ENCODE assay signal across 1 cellular context in genomic region chr12:17802657-17803641, GRCh38.
A peak's percentile ranks its signal among the peaks of the same experiment; 100 is the strongest.
TF ChIP-seq lines count a peak whose summit lies in the region.

No MANE protein-coding gene starts in this region.

TF ChIP-seq in HepG2, 621 proteins besides CTCF, POLR2A, EP300 and RAD21 (continued from another document):
- TF ChIP-seq, protein P1, sequence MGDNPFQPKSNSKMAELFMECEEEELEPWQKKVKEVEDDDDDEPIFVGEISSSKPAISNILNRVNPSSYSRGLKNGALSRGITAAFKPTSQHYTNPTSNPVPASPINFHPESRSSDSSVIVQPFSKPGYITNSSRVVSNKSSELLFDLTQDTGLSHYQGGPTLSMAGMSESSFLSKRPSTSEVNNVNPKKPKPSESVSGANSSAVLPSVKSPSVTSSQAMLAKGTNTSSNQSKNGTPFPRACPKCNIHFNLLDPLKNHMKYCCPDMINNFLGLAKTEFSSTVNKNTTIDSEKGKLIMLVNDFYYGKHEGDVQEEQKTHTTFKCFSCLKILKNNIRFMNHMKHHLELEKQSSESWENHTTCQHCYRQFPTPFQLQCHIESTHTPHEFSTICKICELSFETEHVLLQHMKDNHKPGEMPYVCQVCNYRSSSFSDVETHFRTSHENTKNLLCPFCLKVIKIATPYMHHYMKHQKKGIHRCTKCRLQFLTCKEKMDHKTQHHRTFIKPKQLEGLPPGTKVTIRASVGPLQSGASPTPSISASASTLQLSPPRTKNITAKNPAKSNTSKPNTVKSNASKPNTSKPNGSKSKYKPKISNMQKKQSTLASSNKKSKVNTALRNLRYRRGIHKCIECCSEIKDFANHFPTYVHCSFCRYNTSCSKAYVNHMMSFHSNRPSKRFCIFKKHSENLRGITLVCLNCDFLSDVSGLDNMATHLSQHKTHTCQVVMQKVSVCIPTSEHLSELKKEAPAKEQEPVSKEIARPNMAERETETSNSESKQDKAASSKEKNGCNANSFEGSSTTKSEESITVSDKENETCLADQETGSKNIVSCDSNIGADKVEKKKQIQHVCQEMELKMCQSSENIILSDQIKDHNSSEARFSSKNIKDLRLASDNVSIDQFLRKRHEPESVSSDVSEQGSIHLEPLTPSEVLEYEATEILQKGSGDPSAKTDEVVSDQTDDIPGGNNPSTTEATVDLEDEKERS (CRISPR knock-in tag; IDR thresholded peaks at IDR 0.05), result no peak
- TF ChIP-seq, protein P2, sequence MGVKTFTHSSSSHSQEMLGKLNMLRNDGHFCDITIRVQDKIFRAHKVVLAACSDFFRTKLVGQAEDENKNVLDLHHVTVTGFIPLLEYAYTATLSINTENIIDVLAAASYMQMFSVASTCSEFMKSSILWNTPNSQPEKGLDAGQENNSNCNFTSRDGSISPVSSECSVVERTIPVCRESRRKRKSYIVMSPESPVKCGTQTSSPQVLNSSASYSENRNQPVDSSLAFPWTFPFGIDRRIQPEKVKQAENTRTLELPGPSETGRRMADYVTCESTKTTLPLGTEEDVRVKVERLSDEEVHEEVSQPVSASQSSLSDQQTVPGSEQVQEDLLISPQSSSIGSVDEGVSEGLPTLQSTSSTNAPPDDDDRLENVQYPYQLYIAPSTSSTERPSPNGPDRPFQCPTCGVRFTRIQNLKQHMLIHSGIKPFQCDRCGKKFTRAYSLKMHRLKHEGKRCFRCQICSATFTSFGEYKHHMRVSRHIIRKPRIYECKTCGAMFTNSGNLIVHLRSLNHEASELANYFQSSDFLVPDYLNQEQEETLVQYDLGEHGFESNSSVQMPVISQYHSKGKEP (CRISPR knock-in tag; IDR thresholded peaks at IDR 0.05), result no peak
- TF ChIP-seq IRX3 (CRISPR knock-in tag; IDR thresholded peaks at IDR 0.05; ENCODE audit: borderline replicate concordance, low read depth) (no peak), U2AF1 (optimal IDR thresholded peaks at IDR 0.05; ENCODE audit: low read depth, low read length) (no peak), MAFK (conservative IDR thresholded peaks at IDR 0.05 in 1 of 2, IDR thresholded peaks at IDR 0.05 in 1 of 2; ENCODE audit: low read length in 2 of 2) (peak; percentile 58 to 84; a peak in 3 of 4 replicates)
